24 cellular contexts compared by ENCODE assay signal in the genomic region with DNA sequence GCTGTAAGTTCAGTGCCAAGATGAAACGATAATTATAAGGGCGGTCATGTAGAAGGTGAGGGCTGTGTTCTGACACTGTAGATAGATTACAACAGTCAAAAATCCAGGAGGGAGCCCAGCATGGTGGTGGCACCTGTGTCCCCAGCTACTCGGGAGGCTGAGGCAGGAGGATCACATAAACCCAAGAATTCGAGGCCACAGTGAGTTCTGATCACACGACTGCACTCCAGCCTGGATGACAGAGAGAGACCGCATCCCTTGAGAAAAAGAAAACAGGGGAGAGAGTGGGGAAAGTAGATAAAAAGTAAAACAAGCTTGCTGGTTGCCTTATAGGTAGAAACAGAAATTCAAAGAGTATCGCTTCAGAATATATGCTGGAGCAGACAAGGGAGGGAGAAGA. TPM values are rescaled to one million over a fixed set of nuclear protein-coding genes. Genes with fewer than 3 reads are reported as not detected.
A peak's percentile ranks its signal among the peaks of the same experiment; 100 is the strongest.
DNase-seq lines count a peak whose midpoint lies in the region; ATAC-seq and TF ChIP-seq lines count a peak whose summit lies in the region.
"Had no signal": no experiment of that assay in that cellular context is flagged by ENCODE, and none has a peak within 500 bp of the region (broad histone marks: within the 10 kb centered on the region; RNA-seq: fewer than 3 reads in every experiment).

No MANE protein-coding gene starts in this region.

- no peak overlapping the region for H3K27ac ChIP-seq in coronary artery
- H3K27ac ChIP-seq: A549; BLaER1 treated with 17β-estradiol and CSF1 and Interleukin-3, amounts not matched to agents 10 nM and 100 nM had no signal

- ATAC-seq in activated naive CD4-positive, alpha-beta T cell treated with anti-CD3 and anti-CD28 coated beads, Interleukin-2, amount 50 U/mL, for 72 hours: no peak
- ATAC-seq: A549, GM12878, GM23338, HCT116 had no signal

- no peaks in the 10 kb centered on the region for H3K27me3 Mint-ChIP-seq in activated naive CD4-positive, alpha-beta T cell treated with anti-CD3 and anti-CD28 coated beads, Interleukin-2, amount 50 U/mL, for 24 hours
- H3K27me3 Mint-ChIP-seq: CD4-positive, alpha-beta T cell had no signal

- H3K36me3 Mint-ChIP-seq in activated naive CD4-positive, alpha-beta T cell treated with anti-CD3 and anti-CD28 coated beads, Interleukin-2, amount 50 U/mL, for 24 hours: no peaks in the 10 kb centered on the region
- no peaks in the 10 kb centered on the region for H3K36me3 Mint-ChIP-seq in activated naive CD4-positive, alpha-beta T cell treated with anti-CD3 and anti-CD28 coated beads, Interleukin-2, amount 50 U/mL, for 72 hours
- H3K36me3 Mint-ChIP-seq: CD14-positive monocyte; CD8-positive, alpha-beta memory T cell had no signal

- H3K27ac Mint-ChIP-seq in activated naive CD4-positive, alpha-beta T cell treated with anti-CD3 and anti-CD28 coated beads, Interleukin-2, amount 50 U/mL, for 24 hours: peak overlapping the region; percentile 68
- no peak overlapping the region for H3K27ac Mint-ChIP-seq in activated naive CD4-positive, alpha-beta T cell treated with anti-CD3 and anti-CD28 coated beads, Interleukin-2, amount 50 U/mL, for 72 hours
- H3K27ac Mint-ChIP-seq: CD14-positive monocyte; CD4-positive, alpha-beta T cell; CD8-positive, alpha-beta memory T cell; GM23338; H9; HFFc6 had no signal

- no peak overlapping the region for H3K4me3 Mint-ChIP-seq in activated naive CD4-positive, alpha-beta T cell treated with anti-CD3 and anti-CD28 coated beads, Interleukin-2, amount 50 U/mL, for 24 hours
- H3K4me3 Mint-ChIP-seq: CD14-positive monocyte; CD4-positive, alpha-beta T cell; CD8-positive, alpha-beta memory T cell; GM23338; H9; HFFc6 had no signal

- H3K4me3 ChIP-seq in coronary artery: no peak overlapping the region
- H3K4me3 ChIP-seq: A549; BLaER1 treated with 17β-estradiol and CSF1 and Interleukin-3, amounts not matched to agents 10 nM and 100 nM; GM12878; GM23338 had no signal

- H3K4me1 Mint-ChIP-seq in activated naive CD4-positive, alpha-beta T cell treated with anti-CD3 and anti-CD28 coated beads, Interleukin-2, amount 50 U/mL, for 24 hours: peaks cover 14% of the 10 kb centered on the region
- H3K4me1 Mint-ChIP-seq: CD14-positive monocyte, GM23338, H9 had no signal

- DNase-seq in activated naive CD4-positive, alpha-beta T cell treated with anti-CD3 and anti-CD28 coated beads, Interleukin-2, amount 50 U/mL, for 72 hours (ENCODE audit: low spot score in 2 of 2): no peak
- peak; percentile 49 for DNase-seq in coronary artery (ENCODE audit: low spot score)
- DNase-seq in ureter (ENCODE audit: low spot score): peak; percentile 12
- no peak for DNase-seq in HuH-7.5 (ENCODE audit: low spot score)
- no peak for DNase-seq in SKM-1 (lab: John Stamatoyannopoulos, UW; ENCODE audit: unreplicated experiment)
- DNase-seq: 8988T; ACHN; AML-193; BE2C; CD4-positive, alpha-beta T cell; CD8-positive, alpha-beta memory T cell; DMS 273 treated with DMSO at 0.1 percent for 48 hours; DMS79; EL; GDM1; H9; HFFc6 had no signal

- H3K9me3 Mint-ChIP-seq in activated naive CD4-positive, alpha-beta T cell treated with anti-CD3 and anti-CD28 coated beads, Interleukin-2, amount 50 U/mL, for 24 hours: no peaks in the 10 kb centered on the region
- no peaks in the 10 kb centered on the region for H3K9me3 Mint-ChIP-seq in activated naive CD4-positive, alpha-beta T cell treated with anti-CD3 and anti-CD28 coated beads, Interleukin-2, amount 50 U/mL, for 72 hours
- H3K9me3 Mint-ChIP-seq: CD4-positive, alpha-beta T cell; CD8-positive, alpha-beta memory T cell; GM23338; H9; HFFc6 had no signal

- no peak for TF ChIP-seq CTCF in coronary artery (IDR thresholded peaks at IDR 0.05)

RNA-seq across cellular contexts. Expression of a gene that starts 52.1 kb away (rescaled TPM):
- under 1 TPM; 0.41 to 0.72 TPM for total RNA-seq in activated naive CD4-positive, alpha-beta T cell treated with anti-CD3 and anti-CD28 coated beads, Interleukin-2, amount 50 U/mL, for 72 hours
- total RNA-seq in ureter: 17.7 TPM
- total RNA-seq: HFFc6 had no signal

Comparison
In these comparisons a context has a peak if more than half of its experiments do, and no peak if none do; other contexts are left out.
1. DNase-seq: peak in coronary artery (single experiment) and ureter (single experiment); none in activated naive CD4-positive, alpha-beta T cell treated with anti-CD3 and anti-CD28 coated beads, Interleukin-2, amount 50 U/mL, for 72 hours (0 of 2), HuH-7.5 (single experiment) and SKM-1 (single experiment).
2. RNA of a gene that starts 52.1 kb away (total RNA-seq): 17.7 TPM in ureter (single experiment); 0.41 to 0.72 TPM in activated naive CD4-positive, alpha-beta T cell treated with anti-CD3 and anti-CD28 coated beads, Interleukin-2, amount 50 U/mL, for 72 hours; every median in the first group is over 10 times any median in the second.